29 cellular contexts compared by ENCODE assay signal in the genomic region with DNA sequence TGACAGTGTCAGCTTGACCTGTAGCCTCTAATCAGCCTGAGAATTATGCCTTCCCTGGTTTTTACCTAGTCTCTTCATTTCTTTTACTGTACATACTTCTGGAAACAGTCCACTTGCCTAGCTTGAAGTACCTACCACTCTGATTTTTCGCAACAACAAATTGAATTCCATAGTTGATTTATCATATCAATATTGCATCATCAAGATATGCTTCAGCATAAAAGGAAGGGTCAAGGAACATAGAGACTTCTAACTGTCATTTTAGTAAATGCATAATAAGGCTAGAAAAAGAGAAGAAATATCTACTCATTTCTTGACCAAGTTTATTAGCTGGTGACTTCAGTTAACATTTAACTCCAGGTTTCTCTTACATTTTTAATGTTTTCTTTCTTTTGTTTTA.
"Had no signal": no experiment of that assay in that cellular context is flagged by ENCODE, and none has a peak within 500 bp of the region (broad histone marks: within the 10 kb centered on the region; RNA-seq: fewer than 3 reads in every experiment).

No MANE protein-coding gene starts in this region.

- H3K9me3 ChIP-seq: breast epithelium, esophagus muscularis mucosa, gastrocnemius medialis had no signal

- ATAC-seq: activated CD4-positive, alpha-beta T cell treated with anti-CD3 and anti-CD28 coated beads for 36 hours; activated naive CD4-positive, alpha-beta T cell treated with anti-CD3 and anti-CD28 coated beads, Interleukin-2, amount 50 U/mL, for 72 hours; activated T-cell treated with anti-CD3 and anti-CD28 coated beads, Interleukin-2, amount 50 U/mL, for 72 hours; foreskin keratinocyte; gastrocnemius medialis; heart left ventricle; T-helper 17 cell had no signal

- H3K4me3 ChIP-seq: breast epithelium, coronary artery, dorsolateral prefrontal cortex, esophagus muscularis mucosa, gastrocnemius medialis, heart left ventricle had no signal

- H3K27me3 ChIP-seq: breast epithelium, dorsolateral prefrontal cortex, esophagus muscularis mucosa, foreskin keratinocyte, gastrocnemius medialis, heart left ventricle had no signal

- H3K4me1 ChIP-seq: breast epithelium, esophagus muscularis mucosa, gastrocnemius medialis, heart left ventricle had no signal

- DNase-seq: activated CD4-positive, alpha-beta memory T cell treated with anti-CD3 and anti-CD28 coated beads for 36 hours; activated CD4-positive, alpha-beta T cell treated with anti-CD3 and anti-CD28 coated beads for 36 hours; activated CD4-positive, alpha-beta T cell treated with anti-CD3 and anti-CD28 coated beads, Interleukin-2, amount 10 ng/mL, durations not matched to agents 24 days and 14 days; activated CD4-positive, CD25-positive, alpha-beta regulatory T cell; activated CD4-positive, CD25-positive, alpha-beta regulatory T cell treated with anti-CD3 and anti-CD28 coated beads, Interleukin-2, amount 50 U/mL, for 72 hours; activated CD8-positive, alpha-beta memory T cell treated with anti-CD3 and anti-CD28 coated beads, Interleukin-2, amount 50 U/mL, for 48 hours; activated gamma-delta T cell; activated naive CD4-positive, alpha-beta T cell; activated naive CD4-positive, alpha-beta T cell treated with anti-CD3 and anti-CD28 coated beads, Interleukin-2, amount 10 ng/mL, durations not matched to agents 7 days and 5 days; activated naive CD8-positive, alpha-beta T cell treated with anti-CD3 and anti-CD28 coated beads, Interleukin-2, amount 10 ng/mL, durations not matched to agents 7 days and 5 days; activated T-cell treated with anti-CD3 and anti-CD28 coated beads for 4 hours; activated T-cell treated with anti-CD3 and anti-CD28 coated beads, Interleukin-2, amount 50 U/mL, for 24 hours; activated T-cell treated with anti-CD3 and anti-CD28 coated beads, Interleukin-2, amount 50 U/mL, for 72 hours; amniotic stem cell; anterior cingulate cortex; dorsolateral prefrontal cortex; effector memory CD4-positive, alpha-beta T cell; endodermal cell; erythroblast; foreskin keratinocyte; gastrocnemius medialis; glutamatergic neuron; heart left ventricle; T-helper 1 cell; T-helper 17 cell had no signal

- H3K27ac ChIP-seq: breast epithelium, coronary artery, dorsolateral prefrontal cortex, esophagus muscularis mucosa, foreskin keratinocyte, gastrocnemius medialis, heart left ventricle had no signal

- H3K36me3 ChIP-seq: breast epithelium, esophagus muscularis mucosa, gastrocnemius medialis, heart left ventricle had no signal
